In the genomic region with DNA sequence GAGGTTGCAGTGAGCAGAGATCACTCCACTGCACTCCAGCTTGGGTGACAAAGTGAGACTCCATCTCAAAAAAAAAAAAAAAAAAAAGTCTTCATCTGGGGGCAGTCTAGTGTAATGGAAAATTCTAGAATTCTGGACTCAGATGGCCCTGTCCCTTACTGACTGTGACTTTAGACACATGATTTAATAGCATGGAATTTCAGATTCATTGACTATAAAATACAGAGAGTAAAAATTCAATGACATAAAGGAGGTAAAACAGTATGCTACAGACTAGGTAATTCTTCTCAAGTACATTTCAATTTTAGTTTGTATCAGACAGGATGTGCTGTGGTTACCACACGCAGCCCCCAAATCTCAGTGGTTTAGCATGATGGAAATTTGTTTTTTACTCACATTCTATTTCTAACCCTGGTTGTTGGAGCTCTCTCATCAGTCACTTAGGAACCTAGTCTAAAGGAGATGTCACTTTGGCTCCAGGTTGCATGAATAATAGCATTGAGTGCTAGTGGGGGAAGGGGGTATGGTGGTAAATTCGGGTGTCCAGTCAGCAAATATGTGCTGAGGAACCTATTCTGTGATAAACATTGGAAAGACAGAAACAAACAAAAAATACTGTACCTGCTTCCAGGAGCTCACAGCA, we compare ENCODE assay signal across 8 cellular contexts.
A peak's percentile ranks its signal among the peaks of the same experiment; 100 is the strongest.
DNase-seq lines count a peak whose midpoint lies in the region; ATAC-seq lines count a peak whose summit lies in the region.

No MANE protein-coding gene starts in this region.

- intact Hi-C loops in activated CD4-positive, alpha-beta T cell treated with anti-CD3 and anti-CD28 coated beads for 36 hours (cut with DNase I, micrococcal nuclease): loop anchor here (1.0 to 10.0 kb wide), 4 partner anchors 13 to 338 kb away; no protein-coding TSS in a partner anchor

- peaks cover 7% of the 10 kb centered on the region for H3K36me3 Mint-ChIP-seq in activated CD4-positive, alpha-beta T cell treated with anti-CD3 and anti-CD28 coated beads for 36 hours (ENCODE audit: low read depth)

- H3K9me3 Mint-ChIP-seq in activated CD4-positive, alpha-beta T cell treated with anti-CD3 and anti-CD28 coated beads for 36 hours (ENCODE audit: low read depth): peaks cover 6% of the 10 kb centered on the region

- peaks cover 27% of the 10 kb centered on the region for H3K4me1 Mint-ChIP-seq in activated CD4-positive, alpha-beta T cell treated with anti-CD3 and anti-CD28 coated beads for 36 hours

- POLR2A ChIA-PET in activated CD4-positive, alpha-beta T cell treated with anti-CD3 and anti-CD28 coated beads for 36 hours (lab: Charles Lee): interaction anchor here (0.6 kb wide), 1 partner anchor 12 kb away, joined by 3 read pairs; no protein-coding TSS in a partner anchor

- CTCF ChIA-PET in activated CD4-positive, alpha-beta T cell treated with anti-CD3 and anti-CD28 coated beads for 36 hours (lab: Charles Lee): no interaction called here

- H3K4me3 Mint-ChIP-seq in activated CD4-positive, alpha-beta T cell treated with anti-CD3 and anti-CD28 coated beads for 36 hours: no peak overlapping the region

- ATAC-seq in activated CD4-positive, alpha-beta T cell treated with anti-CD3 and anti-CD28 coated beads for 36 hours: peak; percentile 93
- peak; percentile 76 for ATAC-seq in HG02798 (IDR thresholded peaks at IDR 0.05; ENCODE audit: poor library complexity, unreplicated experiment)

- H3K27me3 Mint-ChIP-seq in activated CD4-positive, alpha-beta T cell treated with anti-CD3 and anti-CD28 coated beads for 36 hours: no peaks in the 10 kb centered on the region

- peak; percentile 68 for DNase-seq in activated CD4-positive, alpha-beta T cell treated with anti-CD3 and anti-CD28 coated beads for 36 hours
- DNase-seq in activated CD4-positive, alpha-beta T cell treated with anti-CD3 and anti-CD28 coated beads for 4 hours: no peak
- peak; percentile 21 to 32 for DNase-seq in activated CD4-positive, alpha-beta T cell treated with anti-CD3 and anti-CD28 coated beads, Interleukin-2, amount 50 U/mL, for 48 hours
- peak; percentile 5 to 8 for DNase-seq in stimulated activated CD8-positive, alpha-beta memory T cell treated with anti-CD3 and anti-CD28 coated beads, Interleukin-7, amount 100 ng/mL, for 1 hour (ENCODE audit: low read depth in 2 of 2)
- DNase-seq in SW 1271 (lab: John Stamatoyannopoulos, UW) (no peak), AG08395 (ENCODE audit: low spot score) (no peak)
- DNase-seq in effector CD4-positive, alpha-beta T cell: no peak

- peak overlapping the region; percentile 48 for H3K27ac Mint-ChIP-seq in activated CD4-positive, alpha-beta T cell treated with anti-CD3 and anti-CD28 coated beads for 36 hours

Comparison
In these comparisons a context has a peak if more than half of its experiments do, and no peak if none do; other contexts are left out.
1. DNase-seq: peak in activated CD4-positive, alpha-beta T cell treated with anti-CD3 and anti-CD28 coated beads for 36 hours (single experiment), activated CD4-positive, alpha-beta T cell treated with anti-CD3 and anti-CD28 coated beads, Interleukin-2, amount 50 U/mL, for 48 hours (2 of 2) and stimulated activated CD8-positive, alpha-beta memory T cell treated with anti-CD3 and anti-CD28 coated beads, Interleukin-7, amount 100 ng/mL, for 1 hour (2 of 2); none in activated CD4-positive, alpha-beta T cell treated with anti-CD3 and anti-CD28 coated beads for 4 hours (0 of 2), SW 1271 (0 of 2), AG08395 (single experiment) and effector CD4-positive, alpha-beta T cell (single experiment).